ENCODE assay signal across 20 cellular contexts in genomic region chr1:201508809-201509208, GRCh38. TPM values are rescaled to one million over a fixed set of nuclear protein-coding genes. Genes with fewer than 3 reads are reported as not detected.
DNase-seq lines count a peak whose midpoint lies in the region; ATAC-seq and TF ChIP-seq lines count a peak whose summit lies in the region.
"Had no signal": no experiment of that assay in that cellular context is flagged by ENCODE, and none has a peak within 500 bp of the region (broad histone marks: within the 10 kb centered on the region; RNA-seq: fewer than 3 reads in every experiment).

No MANE protein-coding gene starts in this region.

- H3K9ac ChIP-seq in trophoblast cell (ENCODE audit: low read length): no peak overlapping the region

- H2AFZ ChIP-seq in trophoblast cell (ENCODE audit: insufficient read depth, low read length, poor library complexity): no peak overlapping the region

- no peak for TF ChIP-seq POLR2A in esophagus muscularis mucosa (IDR thresholded peaks at IDR 0.05; ENCODE audit: low read depth)

- H2AK5ac ChIP-seq in trophoblast cell (ENCODE audit: low read length): no peak overlapping the region

- H3K79me2 ChIP-seq in trophoblast cell (ENCODE audit: control insufficient read depth, insufficient read depth, low read length, poor library complexity): peaks cover 29% of the 10 kb centered on the region

- no peak overlapping the region for H2BK5ac ChIP-seq in trophoblast cell (ENCODE audit: low read depth, low read length, poor library complexity)

- WGBS in esophagus muscularis mucosa: 59% methylated on average over 2 of the region's 2 CpGs
- no CpG with 5 or more reads among the region's 2 CpGs for WGBS in trophoblast cell (ENCODE audit: extremely low coverage, insufficient coverage, insufficient read length)

- intact Hi-C loops in esophagus muscularis mucosa (cut with DNase I): no loop called here

- POLR2A ChIA-PET in naive thymus-derived CD8-positive, alpha-beta T cell (lab: Charles Lee): no interaction called here

- DNase-seq in AG10803 (ENCODE audit: low read depth): peak; percentile 65
- peak; percentile 90 for DNase-seq in M059J (ENCODE audit: low read depth)
- no peak for DNase-seq in esophagus muscularis mucosa (ENCODE audit: extremely low spot score)
- DNase-seq in trophoblast cell: peak in 1 of 2 donors; percentile 59
- no peak for DNase-seq in cortex of kidney (lab: John Stamatoyannopoulos, UW)
- no peak for DNase-seq in naive thymus-derived CD8-positive, alpha-beta T cell
- DNase-seq in cerebellar nuclear complex (lab: John Stamatoyannopoulos, UW): no peak
- DNase-seq in NCI-H1105 treated with DMSO at 0.1 percent for 48 hours (lab: John Stamatoyannopoulos, UW): no peak
- DNase-seq: activated CD4-positive, CD25-positive, alpha-beta regulatory T cell; amygdala; Caco-2; colonic mucosa; MM.1S; NCI-H2029; NCI-H446; retina had no signal

- no peak for TF ChIP-seq CTCF in AG10803 (conservative IDR thresholded peaks at IDR 0.05; ENCODE audit: low read length)
- TF ChIP-seq CTCF in esophagus muscularis mucosa (IDR thresholded peaks at IDR 0.05): peak in 1 of 3 experiments; percentile 5

- H3K4me3 Mint-ChIP-seq in naive thymus-derived CD8-positive, alpha-beta T cell: peak overlapping the region in 2 of 10 donors; percentile 26 to 39
- H3K4me3 Mint-ChIP-seq: neural crest cell; stimulated activated naive CD8-positive, alpha-beta T cell treated with anti-CD3 and anti-CD28 coated beads, Interleukin-15, Interleukin-2, amounts not matched to agents 100 ng/mL and 50 ng/mL, for 24 hours had no signal

- H3K4me3 ChIP-seq in AG10803 (ENCODE audit: low read length) (no peak overlapping the region), esophagus muscularis mucosa (no peak overlapping the region), trophoblast cell (ENCODE audit: low read depth, low read length) (no peak overlapping the region)
- H3K4me3 ChIP-seq: colonic mucosa had no signal

- H3K14ac ChIP-seq in trophoblast cell (ENCODE audit: low read length): peak overlapping the region; percentile 12

- H3K23ac ChIP-seq in trophoblast cell (ENCODE audit: low read length): no peak overlapping the region

- H3K27me3 Mint-ChIP-seq in naive thymus-derived CD8-positive, alpha-beta T cell: no peaks in the 10 kb centered on the region
- H3K27me3 Mint-ChIP-seq: stimulated activated naive CD8-positive, alpha-beta T cell treated with anti-CD3 and anti-CD28 coated beads, Interleukin-15, Interleukin-2, amounts not matched to agents 100 ng/mL and 50 ng/mL, for 24 hours had no signal

- H3K18ac ChIP-seq in trophoblast cell (ENCODE audit: low read length): no peak overlapping the region

- H3K27ac Mint-ChIP-seq in naive thymus-derived CD8-positive, alpha-beta T cell: peak overlapping the region in 4 of 10 donors; percentile 4 to 76 (median 44)
- H3K27ac Mint-ChIP-seq: activated T-helper 2 cell treated with anti-CD3 and anti-CD28 coated beads, Interferon-gamma antibody, Interleukin-2, Interleukin-4, amounts not matched to agents 10 μg/mL and 5 μg/mL and 100 μg/mL, durations not matched to agents 14 hours and 24 hours and 36 hours; stimulated activated naive CD8-positive, alpha-beta T cell treated with anti-CD3 and anti-CD28 coated beads, Interleukin-15, Interleukin-2, amounts not matched to agents 100 ng/mL and 50 ng/mL, for 24 hours had no signal

- no peak overlapping the region for H4K12ac ChIP-seq in trophoblast cell (ENCODE audit: low read depth, low read length)

- H3K27ac ChIP-seq in esophagus muscularis mucosa (replicated peaks in 1 of 4) (peak overlapping the region; percentile 93 to 99 (median 97)), trophoblast cell (ENCODE audit: low read depth, low read length) (no peak overlapping the region)
- H3K27ac ChIP-seq: colonic mucosa had no signal

- TF ChIP-seq EP300 in esophagus muscularis mucosa (IDR thresholded peaks at IDR 0.05): no peak

- peaks cover 54 to 81% (median 75%) of the 10 kb centered on the region in 4 donors for H3K4me1 ChIP-seq in esophagus muscularis mucosa
- H3K4me1 ChIP-seq in trophoblast cell (ENCODE audit: control insufficient read depth in 1 of 2, insufficient read depth in 2 of 2, low read length in 2 of 2): peaks cover 51 to 59% of the 10 kb centered on the region in 2 experiments

- H4K91ac ChIP-seq in trophoblast cell (ENCODE audit: low read depth, low read length): peak overlapping the region; percentile 69

- H3K4ac ChIP-seq in trophoblast cell (ENCODE audit: low read depth, low read length): no peak overlapping the region

- H3K9me3 Mint-ChIP-seq in naive thymus-derived CD8-positive, alpha-beta T cell: no peaks in the 10 kb centered on the region
- H3K9me3 Mint-ChIP-seq: activated T-helper 2 cell treated with anti-CD3 and anti-CD28 coated beads, Interferon-gamma antibody, Interleukin-2, Interleukin-4, amounts not matched to agents 10 μg/mL and 5 μg/mL and 100 μg/mL, durations not matched to agents 14 hours and 24 hours and 36 hours; neural crest cell; stimulated activated naive CD8-positive, alpha-beta T cell treated with anti-CD3 and anti-CD28 coated beads, Interleukin-15, Interleukin-2, amounts not matched to agents 100 ng/mL and 50 ng/mL, for 24 hours had no signal

- H3K27me3 ChIP-seq in esophagus muscularis mucosa (no peaks in the 10 kb centered on the region), trophoblast cell (ENCODE audit: insufficient read depth, low read length) (no peaks in the 10 kb centered on the region)
- H3K27me3 ChIP-seq: colonic mucosa had no signal

- peaks cover 65% of the 10 kb centered on the region for H3K79me1 ChIP-seq in trophoblast cell (ENCODE audit: low read length)

- peak overlapping the region; percentile 56 for H2BK120ac ChIP-seq in trophoblast cell (ENCODE audit: insufficient read depth, low read length, poor library complexity)

- H4K8ac ChIP-seq in trophoblast cell (ENCODE audit: low read depth, low read length): no peak overlapping the region

- H3K36me3 Mint-ChIP-seq in naive thymus-derived CD8-positive, alpha-beta T cell: peaks cover 0 to 4% (median 0%) of the 10 kb centered on the region in 3 donors

- H3K4me2 ChIP-seq in trophoblast cell (ENCODE audit: low read length): no peak overlapping the region

- H3K4me1 Mint-ChIP-seq in naive thymus-derived CD8-positive, alpha-beta T cell: peaks cover 15 to 45% (median 45%) of the 10 kb centered on the region in 4 donors

- H3K36me3 ChIP-seq in esophagus muscularis mucosa (no peaks in the 10 kb centered on the region), trophoblast cell (ENCODE audit: control insufficient read depth in 1 of 2, insufficient read depth in 2 of 2, low read length in 2 of 2) (peaks cover 0 to 2% of the 10 kb centered on the region in 2 experiments)
- H3K36me3 ChIP-seq: colonic mucosa had no signal

- H2BK12ac ChIP-seq in trophoblast cell (ENCODE audit: low read length): peak overlapping the region; percentile 71

- H3K9me3 ChIP-seq in esophagus muscularis mucosa (no peaks in the 10 kb centered on the region), trophoblast cell (ENCODE audit: insufficient read depth, low read depth, low read length) (no peaks in the 10 kb centered on the region)
- H3K9me3 ChIP-seq: Caco-2, colonic mucosa had no signal

- ATAC-seq in naive thymus-derived CD8-positive, alpha-beta T cell: no peak
- ATAC-seq: Right ventricle myocardium inferior had no signal

RNA-seq across cellular contexts. Expression of gene CSRP1, which starts 1.9 kb away (rescaled TPM):
- 565 and 854 TPM in 2 replicates for total RNA-seq in M059J (2014; rRNA removed; shearing (Covaris generic))
- total RNA-seq in esophagus muscularis mucosa: 1,000 to 10,000 TPM; 3,645 to 7,984 (median 5,321) TPM
- polyA plus RNA-seq in trophoblast cell (2013): 326 and 348 TPM in 2 replicates
- total RNA-seq in naive thymus-derived CD8-positive, alpha-beta T cell: 10 to 100 TPM; 21.8 to 22.4 TPM
- 10 to 100 TPM; 43.3 to 48.2 (median 46.1) TPM for polyA plus RNA-seq in naive thymus-derived CD8-positive, alpha-beta T cell

RNA-seq across cellular contexts. Expression of gene NAV1, which starts 30.1 kb away (rescaled TPM):
- total RNA-seq in M059J (2014; rRNA removed; shearing (Covaris generic)): 16.3 and 43.1 TPM in 2 replicates
- total RNA-seq in esophagus muscularis mucosa: 10 to 100 TPM; 12.9 to 35.5 (median 21.9) TPM
- 38.9 and 40.5 TPM in 2 replicates for polyA plus RNA-seq in trophoblast cell (2013)
- 1 to 10 TPM; 2.1 to 3.0 TPM for total RNA-seq in naive thymus-derived CD8-positive, alpha-beta T cell
- 1 to 10 TPM in 1 of 3 donors, under 1 TPM in 2; 0.10 to 1.9 (median 0.41) TPM for polyA plus RNA-seq in naive thymus-derived CD8-positive, alpha-beta T cell

RNA-seq across cellular contexts. Expression of gene PHLDA3, which starts 39.8 kb away (rescaled TPM):
- total RNA-seq in M059J (2014; rRNA removed; shearing (Covaris generic)): 7.6 and 17.3 TPM in 2 replicates
- total RNA-seq in esophagus muscularis mucosa: 100 to 1,000 TPM in 2 of 4 donors, 10 to 100 TPM in 2; 63.5 to 158 (median 106) TPM
- polyA plus RNA-seq in trophoblast cell (2013): 49.4 and 51.1 TPM in 2 replicates
- under 1 TPM; 0.55 to 0.60 TPM for total RNA-seq in naive thymus-derived CD8-positive, alpha-beta T cell
- polyA plus RNA-seq in naive thymus-derived CD8-positive, alpha-beta T cell: not detected

Comparison
In these comparisons a context has a peak if more than half of its experiments do, and no peak if none do; other contexts are left out.
1. DNase-seq: peak in AG10803 (single experiment) and M059J (single experiment); none in esophagus muscularis mucosa (single experiment), cortex of kidney (single experiment), naive thymus-derived CD8-positive, alpha-beta T cell (0 of 10), cerebellar nuclear complex (0 of 2) and NCI-H1105 treated with DMSO at 0.1 percent for 48 hours (single experiment).
2. RNA of gene CSRP1, which starts 1.9 kb away (total RNA-seq): 3,645 to 7,984 TPM in esophagus muscularis mucosa and 565 to 854 TPM in M059J; 21.8 to 22.4 TPM in naive thymus-derived CD8-positive, alpha-beta T cell; every median in the first group is over 10 times any median in the second.